8 cellular contexts compared by ENCODE assay signal in the genomic region with DNA sequence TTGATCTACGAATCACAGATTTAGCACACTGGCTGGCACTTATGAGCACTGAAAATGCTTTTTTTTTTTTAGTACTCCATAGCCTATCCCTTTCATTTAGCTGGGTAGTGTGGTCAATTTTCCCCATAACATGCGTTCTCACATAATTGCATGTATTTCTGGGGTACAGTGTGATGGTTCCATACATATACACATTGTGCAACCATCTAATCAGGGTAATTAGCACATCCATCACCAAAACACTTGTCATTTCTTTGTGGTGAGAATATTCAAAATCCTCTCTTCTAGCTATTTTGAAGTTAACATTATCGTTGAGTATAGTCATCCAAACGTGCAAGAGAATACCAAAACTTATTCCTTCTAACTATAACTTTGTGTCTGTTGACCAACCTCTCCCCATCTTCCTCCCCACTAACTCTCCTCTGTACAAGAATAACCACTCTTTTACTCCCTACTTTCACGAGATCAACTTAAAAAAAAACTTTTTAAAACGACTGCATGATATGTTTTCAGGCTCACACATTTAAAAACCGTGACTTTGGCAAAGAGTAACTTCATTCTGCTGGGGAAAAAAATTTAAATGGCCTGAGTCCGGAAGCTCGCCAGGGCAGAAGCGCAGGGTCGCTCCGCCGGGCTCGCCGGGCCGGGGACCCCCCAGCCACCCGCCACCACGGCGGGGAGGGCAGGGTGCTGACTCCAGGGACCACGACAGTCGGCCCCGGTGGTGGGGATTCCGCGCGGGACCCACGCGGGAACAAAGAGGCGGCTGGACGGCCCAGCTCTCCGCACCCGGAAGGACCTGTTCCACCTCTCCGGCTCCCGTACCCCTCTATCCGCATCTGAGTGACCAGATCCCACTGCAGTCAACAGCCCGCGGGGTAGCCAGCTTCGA. TPM values are rescaled to one million over a fixed set of nuclear protein-coding genes. Genes with fewer than 3 reads are reported as not detected.
DNase-seq lines count a peak whose midpoint lies in the region; ATAC-seq, FAIRE-seq and TF ChIP-seq lines count a peak whose summit lies in the region.

No MANE protein-coding gene starts in this region.

- H3K27me3 ChIP-seq in right cardiac atrium (ENCODE audit: control insufficient read depth, insufficient read depth) (no peaks in the 10 kb centered on the region), small intestine (ENCODE audit: control insufficient read depth in 2 of 2, insufficient read depth in 2 of 2, low read length in 2 of 2) (no peaks in the 10 kb centered on the region)

- WGBS in right cardiac atrium, result 5% methylated on average over 37 of the region's 37 CpGs
- 1 to 3% (median 2%) methylated on average over 37 of the region's 37 CpGs for WGBS in small intestine, 3 donors

- intact Hi-C loops in activated T-helper 1 cell treated with anti-CD3 and anti-CD28 coated beads, Interleukin-12 subunit alpha, Interleukin-12 subunit beta, Interleukin-2, Interleukin-4 antibody, amounts not matched to agents 30 ng/mL and 10 ng/mL and 1 ng/mL, durations not matched to agents 14 hours and 24 hours and 36 hours (cut with micrococcal nuclease), result loop anchor here (1.0 to 5.0 kb wide), 9 partner anchors 15 to 1222 kb away; a partner anchor contains a TSS
- intact Hi-C loops in right cardiac atrium (cut with DNase I), result no loop called here

- peak; percentile 16 for DNase-seq in NCI-H2171 treated with DMSO at 0.1 percent for 48 hours (lab: John Stamatoyannopoulos, UW)
- no peak for DNase-seq in NCI-H2171 (lab: John Stamatoyannopoulos, UW)
- DNase-seq in activated T-helper 1 cell treated with anti-CD3 and anti-CD28 coated beads, Interleukin-12 subunit alpha, Interleukin-12 subunit beta, Interleukin-2, Interleukin-4 antibody, amounts not matched to agents 30 ng/mL and 10 ng/mL and 1 ng/mL, durations not matched to agents 14 hours and 24 hours and 36 hours (ENCODE audit: low spot score), result no peak
- DNase-seq in right cardiac atrium, result no peak
- DNase-seq in small intestine, result peak; percentile 14
- no peak for DNase-seq in AG20443 (ENCODE audit: low spot score)
- no peak for DNase-seq in GM20000 (ENCODE audit: low spot score)

- ATAC-seq in HG03135 (IDR thresholded peaks at IDR 0.05; ENCODE audit: unreplicated experiment) (peak; percentile 4), right cardiac atrium (peak in 1 of 2 donors; percentile 49)

- H3K9me3 ChIP-seq in right cardiac atrium (ENCODE audit: control insufficient read depth, low read length), result no peaks in the 10 kb centered on the region
- no peaks in the 10 kb centered on the region for H3K9me3 ChIP-seq in small intestine (ENCODE audit: control insufficient read depth, low read depth)

- H3K27ac Mint-ChIP-seq in activated T-helper 1 cell treated with anti-CD3 and anti-CD28 coated beads, Interleukin-12 subunit alpha, Interleukin-12 subunit beta, Interleukin-2, Interleukin-4 antibody, amounts not matched to agents 30 ng/mL and 10 ng/mL and 1 ng/mL, durations not matched to agents 14 hours and 24 hours and 36 hours, result peak overlapping the region; percentile 96

- peak overlapping the region; percentile 63 for H3K4me3 ChIP-seq in right cardiac atrium (ENCODE audit: low read length)
- peak overlapping the region; percentile 65 to 85 for H3K4me3 ChIP-seq in small intestine (ENCODE audit: low read depth in 1 of 2, low read length in 2 of 2)

- no peaks in the 10 kb centered on the region for H3K36me3 ChIP-seq in small intestine (ENCODE audit: control insufficient read depth in 2 of 2, insufficient read depth in 2 of 2, low read length in 2 of 2)

- H3K4me1 ChIP-seq in right cardiac atrium (ENCODE audit: control insufficient read depth, insufficient read depth, low read length) (peaks cover 7% of the 10 kb centered on the region), small intestine (ENCODE audit: control insufficient read depth in 2 of 2, insufficient read depth in 1 of 2, low read depth in 1 of 2, low read length in 1 of 2) (peaks cover 4 to 8% of the 10 kb centered on the region in 2 donors)

- H3K9me3 Mint-ChIP-seq in activated T-helper 1 cell treated with anti-CD3 and anti-CD28 coated beads, Interleukin-12 subunit alpha, Interleukin-12 subunit beta, Interleukin-2, Interleukin-4 antibody, amounts not matched to agents 30 ng/mL and 10 ng/mL and 1 ng/mL, durations not matched to agents 14 hours and 24 hours and 36 hours, result no peaks in the 10 kb centered on the region

- TF ChIP-seq CTCF in GM20000 (IDR thresholded peaks at IDR 0.05; ENCODE audit: extremely low read depth, missing control alignments), result no peak

- H3K27me3 Mint-ChIP-seq in activated T-helper 1 cell treated with anti-CD3 and anti-CD28 coated beads, Interleukin-12 subunit alpha, Interleukin-12 subunit beta, Interleukin-2, Interleukin-4 antibody, amounts not matched to agents 30 ng/mL and 10 ng/mL and 1 ng/mL, durations not matched to agents 14 hours and 24 hours and 36 hours (ENCODE audit: insufficient read depth), result no peaks in the 10 kb centered on the region

- peaks cover 18% of the 10 kb centered on the region for H3K36me3 Mint-ChIP-seq in activated T-helper 1 cell treated with anti-CD3 and anti-CD28 coated beads, Interleukin-12 subunit alpha, Interleukin-12 subunit beta, Interleukin-2, Interleukin-4 antibody, amounts not matched to agents 30 ng/mL and 10 ng/mL and 1 ng/mL, durations not matched to agents 14 hours and 24 hours and 36 hours (ENCODE audit: low read depth)

- H3K4me1 Mint-ChIP-seq in activated T-helper 1 cell treated with anti-CD3 and anti-CD28 coated beads, Interleukin-12 subunit alpha, Interleukin-12 subunit beta, Interleukin-2, Interleukin-4 antibody, amounts not matched to agents 30 ng/mL and 10 ng/mL and 1 ng/mL, durations not matched to agents 14 hours and 24 hours and 36 hours (ENCODE audit: low read depth), result peaks cover 57% of the 10 kb centered on the region

- H3K4me3 Mint-ChIP-seq in activated T-helper 1 cell treated with anti-CD3 and anti-CD28 coated beads, Interleukin-12 subunit alpha, Interleukin-12 subunit beta, Interleukin-2, Interleukin-4 antibody, amounts not matched to agents 30 ng/mL and 10 ng/mL and 1 ng/mL, durations not matched to agents 14 hours and 24 hours and 36 hours, result peak overlapping the region; percentile 98

- H3K27ac ChIP-seq in right cardiac atrium (ENCODE audit: low read length), result peak overlapping the region; percentile 85
- peak overlapping the region; percentile 97 for H3K27ac ChIP-seq in small intestine (ENCODE audit: low read depth in 1 of 2, low read length in 1 of 2)

- FAIRE-seq in small intestine (lab: Jason Lieb, UNC), result no peak

RNA-seq across cellular contexts. Expression of a gene that starts 0.9 kb away (rescaled TPM):
- total RNA-seq in activated T-helper 1 cell treated with anti-CD3 and anti-CD28 coated beads, Interleukin-12 subunit alpha, Interleukin-12 subunit beta, Interleukin-2, Interleukin-4 antibody, amounts not matched to agents 30 ng/mL and 10 ng/mL and 1 ng/mL, durations not matched to agents 14 hours and 24 hours and 36 hours, result 52.1 and 56.3 TPM in 2 replicates
- total RNA-seq in right cardiac atrium, result 10 to 100 TPM; 41.7 to 52.2 (median 48.3) TPM
- polyA plus RNA-seq in right cardiac atrium (47.5 TPM), small intestine (10 to 100 TPM; 56.2 to 83.1 (median 68.9) TPM)

RNA-seq across cellular contexts. Expression of a gene that starts 58.4 kb away (rescaled TPM):
- total RNA-seq in activated T-helper 1 cell treated with anti-CD3 and anti-CD28 coated beads, Interleukin-12 subunit alpha, Interleukin-12 subunit beta, Interleukin-2, Interleukin-4 antibody, amounts not matched to agents 30 ng/mL and 10 ng/mL and 1 ng/mL, durations not matched to agents 14 hours and 24 hours and 36 hours, result 12.0 and 15.9 TPM in 2 replicates
- under 1 TPM in 2 of 4 donors, not detected in 2; 0.21 to 0.37 TPM for total RNA-seq in right cardiac atrium
- not detected for polyA plus RNA-seq in right cardiac atrium
- under 1 TPM in 2 of 3 donors, not detected in 1; 0.54 to 0.66 TPM for polyA plus RNA-seq in small intestine

Comparison
In these comparisons a context has a peak if more than half of its experiments do, and no peak if none do; other contexts are left out.
1. DNase-seq: peak in NCI-H2171 treated with DMSO at 0.1 percent for 48 hours (single experiment) and small intestine (single experiment); none in NCI-H2171 (single experiment), activated T-helper 1 cell treated with anti-CD3 and anti-CD28 coated beads, Interleukin-12 subunit alpha, Interleukin-12 subunit beta, Interleukin-2, Interleukin-4 antibody, amounts not matched to agents 30 ng/mL and 10 ng/mL and 1 ng/mL, durations not matched to agents 14 hours and 24 hours and 36 hours (single experiment), right cardiac atrium (0 of 3), AG20443 (single experiment) and GM20000 (single experiment).